In the genomic region with DNA sequence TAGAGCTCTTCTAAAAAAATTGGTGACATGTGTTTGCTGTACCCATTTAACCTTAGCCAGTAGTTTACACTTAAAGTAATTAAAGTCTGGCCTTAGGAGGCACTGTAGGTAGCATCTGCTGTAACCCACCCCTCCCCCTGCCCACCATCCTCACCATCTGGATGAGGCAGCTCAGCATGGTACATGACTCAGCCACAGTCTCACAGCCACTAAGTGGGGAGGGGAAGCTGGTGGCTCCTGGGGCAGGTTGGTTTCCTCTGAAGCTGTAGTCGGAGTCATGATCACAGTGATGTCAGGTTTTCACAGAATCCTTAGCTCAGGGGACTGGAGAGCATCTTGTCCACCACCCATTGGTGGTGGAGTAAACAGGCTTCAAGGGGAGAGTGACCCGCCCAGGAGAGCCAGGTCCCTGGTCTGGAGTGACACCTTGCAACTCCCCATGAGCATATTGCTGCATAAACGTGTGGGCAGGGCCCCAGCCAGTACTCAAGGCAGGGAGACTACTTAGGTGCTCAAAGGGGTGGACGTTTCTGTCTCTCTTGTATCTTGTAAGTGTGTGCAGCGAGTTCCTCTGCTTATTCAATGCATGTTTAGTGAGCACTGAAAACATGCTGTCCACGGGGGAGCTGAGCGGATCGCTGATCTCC, we compare ENCODE assay signal across 9 cellular contexts.
DNase-seq lines count a peak whose midpoint lies in the region; FAIRE-seq and TF ChIP-seq lines count a peak whose summit lies in the region.
"Had no signal": no experiment of that assay in that cellular context is flagged by ENCODE, and none has a peak within 500 bp of the region (broad histone marks: within the 10 kb centered on the region; RNA-seq: fewer than 3 reads in every experiment).

No MANE protein-coding gene starts in this region.

- TF ChIP-seq EP300 in tibial nerve (IDR thresholded peaks at IDR 0.05): no peak

- no peaks in the 10 kb centered on the region for H4K20me1 ChIP-seq in endothelial cell of umbilical vein (replicated peaks; ENCODE audit: control insufficient read depth, extremely low read depth, insufficient read depth, low read length)

- H3K27me3 ChIP-seq in endothelial cell of umbilical vein (ENCODE audit: control insufficient read depth in 2 of 2, insufficient read depth in 2 of 2, low read length in 2 of 2): no peaks in the 10 kb centered on the region
- no peaks in the 10 kb centered on the region for H3K27me3 ChIP-seq in tibial nerve

- no peak overlapping the region for H3K4me3 ChIP-seq in endothelial cell of umbilical vein (replicated peaks in 1 of 3; ENCODE audit: insufficient read depth in 1 of 3, low read depth in 1 of 3, low read length in 3 of 3)
- H3K4me3 ChIP-seq in tibial nerve: no peak overlapping the region

- intact Hi-C loops in endothelial cell of umbilical vein (cut with micrococcal nuclease): no loop called here
- intact Hi-C loops in posterior vena cava (cut with DNase I): no loop called here

- no peak overlapping the region for H2AFZ ChIP-seq in endothelial cell of umbilical vein (ENCODE audit: low read depth, low read length)

- dilution Hi-C loops in endothelial cell of umbilical vein (cut with MboI; ENCODE audit: extremely low pct_ligation_motif_present, low sequenced_read_pairs): no loop called here

- CTCF ChIA-PET in endothelial cell of umbilical vein (lab: Charles Lee): interaction anchor here (0.6 to 2.9 kb wide), 9 partner anchors 10 to 127 kb away, joined by 3 to 7 read pairs (median 3); no protein-coding TSS in a partner anchor

- H3K4me2 ChIP-seq in endothelial cell of umbilical vein (ENCODE audit: insufficient read depth, low read length): no peak overlapping the region

- no TSS peak for BruUV-seq in endothelial cell of umbilical vein (replicated peaks; lab: Mats Ljungman, UMichigan)

- H3K9ac ChIP-seq in endothelial cell of umbilical vein (replicated peaks; ENCODE audit: extremely low read depth, insufficient read depth, low read length): no peak overlapping the region

- no peaks in the 10 kb centered on the region for H3K79me2 ChIP-seq in endothelial cell of umbilical vein (ENCODE audit: control insufficient read depth, insufficient read depth, low read length)

- TF ChIP-seq CTCF in endothelial cell of umbilical vein (IDR thresholded peaks at IDR 0.05; ENCODE audit: extremely low read depth in 1 of 2, insufficient read depth in 1 of 2, low read depth in 1 of 2, low read length in 2 of 2): no peak
- no peak for TF ChIP-seq CTCF in tibial nerve (IDR thresholded peaks at IDR 0.05)

- TF ChIP-seq POLR2A in endothelial cell of umbilical vein (IDR thresholded peaks at IDR 0.05; ENCODE audit: low read depth, low read length) (no peak), tibial nerve (IDR thresholded peaks at IDR 0.05) (no peak)

- 88 to 91% methylated on average over 8 of the region's 8 CpGs for WGBS in tibial nerve, 2 donors

- DNase-seq in M059J (ENCODE audit: low read depth): peak; percentile 58
- DNase-seq in activated CD4-positive, alpha-beta T cell treated with anti-CD3 and anti-CD28 coated beads, Interleukin-2, amount 50 U/mL, for 1 hour: peak; percentile 16
- DNase-seq in endothelial cell of umbilical vein (ENCODE audit: low read depth, low spot score): peak; percentile 20
- DNase-seq in stimulated activated CD4-positive, alpha-beta T cell treated with anti-CD3 and anti-CD28 coated beads, TNF-alpha, amount 100 ng/mL, for 4 hours (ENCODE audit: low read depth in 3 of 3): peak in 2 of 3 experiments; percentile 44 to 48
- DNase-seq in tibial nerve (ENCODE audit: low spot score in 2 of 2): no peak
- no peak for DNase-seq in NCI-H128 (lab: John Stamatoyannopoulos, UW; ENCODE audit: unreplicated experiment)
- DNase-seq in kidney glomerular epithelial cell (lab: John Stamatoyannopoulos, UW): no peak
- DNase-seq in posterior vena cava (ENCODE audit: low spot score): no peak
- DNase-seq: cortex of kidney had no signal

- H3K4me1 ChIP-seq in endothelial cell of umbilical vein (ENCODE audit: control insufficient read depth, extremely low read depth, insufficient read depth, low read length) (peaks cover 24% of the 10 kb centered on the region), tibial nerve (peaks cover 0 to 37% (median 0%) of the 10 kb centered on the region in 4 donors)

- H3K9me3 ChIP-seq in endothelial cell of umbilical vein (replicated peaks; ENCODE audit: control insufficient read depth, insufficient read depth, low read length) (no peaks in the 10 kb centered on the region), tibial nerve (no peaks in the 10 kb centered on the region)

- H3K9me1 ChIP-seq in endothelial cell of umbilical vein (replicated peaks; ENCODE audit: control insufficient read depth, extremely low read depth, insufficient read depth, low read length): no peaks in the 10 kb centered on the region

- peaks cover 0 to 2% of the 10 kb centered on the region in 2 experiments for H3K36me3 ChIP-seq in endothelial cell of umbilical vein (ENCODE audit: control insufficient read depth in 2 of 2, extremely low read depth in 1 of 2, insufficient read depth in 2 of 2, low read length in 2 of 2)
- H3K36me3 ChIP-seq in tibial nerve: peaks cover 0 to 45% (median 0%) of the 10 kb centered on the region in 3 donors

- POLR2A ChIA-PET in endothelial cell of umbilical vein (lab: Charles Lee): no interaction called here

- peak; percentile 47 for FAIRE-seq in endothelial cell of umbilical vein (lab: Jason Lieb, UNC)

- H3K27ac ChIP-seq in endothelial cell of umbilical vein (ENCODE audit: insufficient read depth, low read depth, low read length) (no peak overlapping the region), tibial nerve (no peak overlapping the region)

TF ChIP-seq in endothelial cell of umbilical vein, 7 proteins besides CTCF, POLR2A, EP300 and RAD21:
- TF ChIP-seq FOS (IDR thresholded peaks at IDR 0.05; ENCODE audit: borderline replicate concordance, insufficient read depth, low read length) (peak; percentile 53), JUN (IDR thresholded peaks at IDR 0.05; ENCODE audit: borderline replicate concordance, insufficient read depth, insufficient read length, low read depth) (no peak)

Comparison
In these comparisons a context has a peak if more than half of its experiments do, and no peak if none do; other contexts are left out.
1. DNase-seq: peak in M059J (single experiment), activated CD4-positive, alpha-beta T cell treated with anti-CD3 and anti-CD28 coated beads, Interleukin-2, amount 50 U/mL, for 1 hour (single experiment), endothelial cell of umbilical vein (single experiment) and stimulated activated CD4-positive, alpha-beta T cell treated with anti-CD3 and anti-CD28 coated beads, TNF-alpha, amount 100 ng/mL, for 4 hours (2 of 3); none in tibial nerve (0 of 2), NCI-H128 (single experiment), kidney glomerular epithelial cell (single experiment) and posterior vena cava (single experiment).